In the genomic region with DNA sequence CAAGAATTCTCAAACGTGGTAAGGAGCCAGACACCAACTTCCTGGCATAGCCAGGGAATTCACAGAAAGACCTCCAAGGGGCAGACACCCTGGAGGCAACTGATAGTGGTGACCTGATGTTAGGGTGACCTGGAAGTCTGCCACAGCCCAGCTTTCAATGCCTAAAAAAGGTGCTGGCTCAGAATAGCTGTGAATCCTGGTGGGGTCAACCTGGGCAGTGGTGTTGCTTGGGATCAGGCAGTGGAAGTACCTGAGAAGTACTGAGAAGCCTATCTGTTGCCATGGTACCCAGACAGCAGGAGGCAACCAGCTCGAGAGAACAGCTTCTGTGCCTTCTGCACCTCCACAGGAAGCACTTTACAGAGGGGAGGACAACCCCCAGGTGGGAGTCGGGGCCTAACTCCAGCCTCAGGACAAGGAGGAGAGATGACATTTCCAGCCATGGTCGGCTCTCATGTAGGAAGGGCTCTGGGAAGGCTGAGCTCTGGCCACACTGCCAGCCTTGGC, we compare ENCODE assay signal across 22 cellular contexts.
"Had no signal": no experiment of that assay in that cellular context is flagged by ENCODE, and none has a peak within 500 bp of the region (broad histone marks: within the 10 kb centered on the region; RNA-seq: fewer than 3 reads in every experiment).

No MANE protein-coding gene starts in this region.

- H3K4me3 Mint-ChIP-seq: activated CD8-positive, alpha-beta T cell treated with anti-CD3 and anti-CD28 coated beads for 36 hours; activated naive CD8-positive, alpha-beta T cell treated with anti-CD3 and anti-CD28 coated beads, Interleukin-2, amount 10 ng/mL, durations not matched to agents 7 days and 5 days had no signal

- H3K36me3 Mint-ChIP-seq: activated naive CD8-positive, alpha-beta T cell treated with anti-CD3 and anti-CD28 coated beads, Interleukin-2, amount 10 ng/mL, durations not matched to agents 7 days and 5 days had no signal

- H3K9me3 Mint-ChIP-seq: activated CD8-positive, alpha-beta T cell treated with anti-CD3 and anti-CD28 coated beads for 36 hours; activated naive CD8-positive, alpha-beta T cell treated with anti-CD3 and anti-CD28 coated beads, Interleukin-2, amount 10 ng/mL, durations not matched to agents 7 days and 5 days had no signal

- H3K4me1 ChIP-seq: adrenal gland, SJCRH30 had no signal

- H3K9ac ChIP-seq: SK-N-SH had no signal

- H3K4me2 ChIP-seq: SK-N-SH had no signal

- H3K4me3 ChIP-seq: adrenal gland, SJCRH30 had no signal

- ATAC-seq: activated CD8-positive, alpha-beta T cell treated with anti-CD3 and anti-CD28 coated beads for 36 hours; Panc1 had no signal

- H3K27ac ChIP-seq: adrenal gland, SJCRH30, VCaP had no signal

- DNase-seq: activated CD4-positive, alpha-beta T cell treated with anti-CD3 and anti-CD28 coated beads for 4 hours; activated CD8-positive, alpha-beta memory T cell treated with anti-CD3 and anti-CD28 coated beads, Interleukin-2, amount 50 U/mL, for 4 hours; activated CD8-positive, alpha-beta T cell treated with anti-CD3 and anti-CD28 coated beads for 36 hours; activated naive CD4-positive, alpha-beta T cell treated with anti-CD3 and anti-CD28 coated beads, Interleukin-2, amount 50 U/mL, for 16 hours; activated naive CD8-positive, alpha-beta T cell treated with anti-CD3 and anti-CD28 coated beads, Interleukin-2, amount 10 ng/mL, durations not matched to agents 7 days and 5 days; activated T-cell treated with anti-CD3 and anti-CD28 coated beads, Interleukin-2, amount 50 U/mL, for 1 hour; adrenal gland; anterior cingulate cortex; NCI-H1092; NCI-H1930; NCI-H2107; NCI-H446 treated with DMSO at 0.1 percent for 48 hours; NCI-H524 treated with DMSO at 0.1 percent for 48 hours; NK-92 treated with Interleukin-12 subunit alpha and Interleukin-12 subunit beta, amount 100 ng/mL, for 24 hours; OCI-M1; Right ventricle myocardium superior; RPMI8226; SJCRH30; SK-N-SH; T-helper 1 cell had no signal

- H3K27ac Mint-ChIP-seq: activated CD8-positive, alpha-beta T cell treated with anti-CD3 and anti-CD28 coated beads for 36 hours; activated naive CD8-positive, alpha-beta T cell treated with anti-CD3 and anti-CD28 coated beads, Interleukin-2, amount 10 ng/mL, durations not matched to agents 7 days and 5 days had no signal

- H3K36me3 ChIP-seq: adrenal gland, SJCRH30 had no signal
